Comparison of ENCODE assay signal across 1 cellular context in the genomic region with DNA sequence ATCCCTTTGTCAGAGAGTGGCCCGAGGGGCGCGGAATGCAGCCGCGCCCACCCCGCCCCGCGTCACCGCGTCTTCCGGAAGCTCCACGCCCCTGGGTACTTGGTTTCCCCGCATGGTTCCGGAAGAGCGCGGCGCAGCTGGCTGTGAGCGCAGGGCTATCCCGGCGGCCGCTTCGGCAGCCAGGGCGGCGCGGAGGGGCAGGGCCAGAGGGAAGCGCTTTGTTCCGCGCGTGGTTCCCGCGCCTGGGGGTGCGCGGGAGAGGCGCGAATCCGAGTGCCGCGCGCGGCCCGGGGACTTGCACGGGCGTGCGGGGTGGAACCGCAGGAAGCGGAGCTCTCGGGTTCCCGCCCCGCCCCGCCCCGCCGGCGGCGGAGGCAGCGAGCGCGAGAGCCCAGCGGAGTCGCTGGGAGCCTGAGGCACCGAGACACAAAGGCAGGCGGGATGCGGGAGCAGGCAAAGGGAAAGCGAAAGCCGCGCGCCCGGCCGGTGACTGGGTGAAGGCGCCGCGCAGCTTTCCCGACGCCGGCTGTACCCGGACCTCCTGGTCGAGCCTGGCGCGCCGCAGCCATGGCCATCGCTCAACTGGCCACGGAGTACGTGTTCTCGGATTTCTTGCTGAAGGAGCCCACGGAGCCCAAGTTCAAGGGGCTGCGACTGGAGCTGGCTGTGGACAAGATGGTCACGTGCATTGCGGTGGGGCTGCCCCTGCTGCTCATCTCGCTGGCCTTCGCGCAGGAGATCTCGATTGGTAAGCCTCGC.
TF ChIP-seq lines count a peak whose summit lies in the region.

TSS of gene PANX1 (plus strand) at position 96 of the 759 bp plus-strand sequence. CDS start at position 568, 472 bp downstream.

TF ChIP-seq in HepG2, 621 proteins besides CTCF, POLR2A, EP300 and RAD21 (continued from another document and continues in another):
- TF ChIP-seq CCDC6 (CRISPR knock-in tag; IDR thresholded peaks at IDR 0.05) (peak; percentile 75; the same call in 1 of the 2 replicates), ARNT (IDR thresholded peaks at IDR 0.05) (no peak), THYN1 (CRISPR knock-in tag; IDR thresholded peaks at IDR 0.05; ENCODE audit: borderline replicate concordance, low read depth) (0 out of 2 replicates have a peak, but pooled peaks have one; percentile 71), ZBTB14 (CRISPR knock-in tag; IDR thresholded peaks at IDR 0.05) (peak; percentile 72), FUBP1 (CRISPR knock-in tag; IDR thresholded peaks at IDR 0.05; ENCODE audit: borderline replicate concordance) (no peak), STAG1 (CRISPR knock-in tag; IDR thresholded peaks at IDR 0.05) (no peak), TRAFD1 (CRISPR knock-in tag; IDR thresholded peaks at IDR 0.05; ENCODE audit: borderline replicate concordance) (no peak), ZNF792 (CRISPR knock-in tag; IDR thresholded peaks at IDR 0.05) (no peak), SIN3A (IDR thresholded peaks at IDR 0.05; ENCODE audit: borderline replicate concordance, low read depth, low read length) (0 out of 2 replicates have a peak, but pooled peaks have one; percentile 87), ZNF446 (CRISPR knock-in tag; IDR thresholded peaks at IDR 0.05) (no peak), RCOR2 (CRISPR knock-in tag; IDR thresholded peaks at IDR 0.05) (no peak), PPARG (CRISPR knock-in tag; conservative IDR thresholded peaks at IDR 0.05) (0 out of 2 replicates have a peak, but pooled peaks have one; percentile 30), MAZ (IDR thresholded peaks at IDR 0.05; ENCODE audit: borderline replicate concordance, low read depth, low read length) (no peak), MAZ (CRISPR knock-in tag; IDR thresholded peaks at IDR 0.05; ENCODE audit: low read depth) (peak; percentile 66), MIER2 (CRISPR knock-in tag; IDR thresholded peaks at IDR 0.05) (no peak), HCFC1 (IDR thresholded peaks at IDR 0.05; ENCODE audit: low read depth, low read length) (no peak; the same call in 1 of the 2 replicates), HMG20B (CRISPR knock-in tag; conservative IDR thresholded peaks at IDR 0.05) (no peak), ZNF550 (CRISPR knock-in tag; IDR thresholded peaks at IDR 0.05; ENCODE audit: borderline replicate concordance) (no peak), MYC (CRISPR knock-in tag; IDR thresholded peaks at IDR 0.05; ENCODE audit: borderline replicate concordance) (peak; percentile 80; the same call in 1 of the 2 replicates), EHMT2 (IDR thresholded peaks at IDR 0.05; ENCODE audit: borderline replicate concordance, low read depth, low read length) (no peak), ZNF788 (CRISPR knock-in tag; IDR thresholded peaks at IDR 0.05; ENCODE audit: borderline replicate concordance) (no peak; the same call in 1 of the 2 replicates), KMT2B (CRISPR knock-in tag; IDR thresholded peaks at IDR 0.05) (peak; percentile 75), ZNF432 (CRISPR knock-in tag; IDR thresholded peaks at IDR 0.05; ENCODE audit: borderline replicate concordance) (no peak), MAFK (conservative IDR thresholded peaks at IDR 0.05 in 1 of 2, IDR thresholded peaks at IDR 0.05 in 1 of 2; ENCODE audit: low read length in 2 of 2) (no peak), PHF21A (CRISPR knock-in tag; IDR thresholded peaks at IDR 0.05) (no peak; the same call in 1 of the 2 replicates), IKZF1 (IDR thresholded peaks at IDR 0.05) (no peak), XBP1 (CRISPR knock-in tag; IDR thresholded peaks at IDR 0.05) (no peak), ZMAT5 (CRISPR knock-in tag; IDR thresholded peaks at IDR 0.05; ENCODE audit: borderline replicate concordance, low read depth) (no peak), PBX2 (CRISPR knock-in tag; IDR thresholded peaks at IDR 0.05) (no peak), HNF1A (IDR thresholded peaks at IDR 0.05; ENCODE audit: low read depth) (no peak), HNF1A (CRISPR knock-in tag; IDR thresholded peaks at IDR 0.05; ENCODE audit: borderline replicate concordance) (no peak; the same call in 1 of the 2 replicates), HOXD1 (CRISPR knock-in tag; IDR thresholded peaks at IDR 0.05) (0 out of 2 replicates have a peak, but pooled peaks have one; percentile 28), GABPB1 (CRISPR knock-in tag; IDR thresholded peaks at IDR 0.05) (peak; percentile 93)
- TF ChIP-seq, protein P1, sequence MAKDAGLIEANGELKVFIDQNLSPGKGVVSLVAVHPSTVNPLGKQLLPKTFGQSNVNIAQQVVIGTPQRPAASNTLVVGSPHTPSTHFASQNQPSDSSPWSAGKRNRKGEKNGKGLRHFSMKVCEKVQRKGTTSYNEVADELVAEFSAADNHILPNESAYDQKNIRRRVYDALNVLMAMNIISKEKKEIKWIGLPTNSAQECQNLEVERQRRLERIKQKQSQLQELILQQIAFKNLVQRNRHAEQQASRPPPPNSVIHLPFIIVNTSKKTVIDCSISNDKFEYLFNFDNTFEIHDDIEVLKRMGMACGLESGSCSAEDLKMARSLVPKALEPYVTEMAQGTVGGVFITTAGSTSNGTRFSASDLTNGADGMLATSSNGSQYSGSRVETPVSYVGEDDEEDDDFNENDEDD (CRISPR knock-in tag; IDR thresholded peaks at IDR 0.05; ENCODE audit: borderline replicate concordance): peak; percentile 58; the same call in 1 of the 2 replicates
- TF ChIP-seq, protein P2, sequence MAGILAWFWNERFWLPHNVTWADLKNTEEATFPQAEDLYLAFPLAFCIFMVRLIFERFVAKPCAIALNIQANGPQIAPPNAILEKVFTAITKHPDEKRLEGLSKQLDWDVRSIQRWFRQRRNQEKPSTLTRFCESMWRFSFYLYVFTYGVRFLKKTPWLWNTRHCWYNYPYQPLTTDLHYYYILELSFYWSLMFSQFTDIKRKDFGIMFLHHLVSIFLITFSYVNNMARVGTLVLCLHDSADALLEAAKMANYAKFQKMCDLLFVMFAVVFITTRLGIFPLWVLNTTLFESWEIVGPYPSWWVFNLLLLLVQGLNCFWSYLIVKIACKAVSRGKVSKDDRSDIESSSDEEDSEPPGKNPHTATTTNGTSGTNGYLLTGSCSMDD (CRISPR knock-in tag; IDR thresholded peaks at IDR 0.05): no peak
- TF ChIP-seq, protein P3, sequence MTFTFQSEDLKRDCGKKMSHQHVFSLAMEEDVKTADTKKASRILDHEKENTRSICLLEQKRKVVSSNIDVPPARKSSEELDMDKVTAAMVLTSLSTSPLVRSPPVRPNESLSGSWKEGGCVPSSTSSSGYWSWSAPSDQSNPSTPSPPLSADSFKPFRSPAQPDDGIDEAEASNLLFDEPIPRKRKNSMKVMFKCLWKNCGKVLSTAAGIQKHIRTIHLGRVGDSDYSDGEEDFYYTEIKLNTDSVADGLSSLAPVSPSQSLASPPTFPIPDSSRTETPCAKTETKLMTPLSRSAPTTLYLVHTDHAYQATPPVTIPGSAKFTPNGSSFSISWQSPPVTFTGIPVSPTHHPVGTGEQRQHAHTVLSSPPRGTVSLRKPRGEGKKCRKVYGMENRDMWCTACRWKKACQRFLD (CRISPR knock-in tag; IDR thresholded peaks at IDR 0.05; ENCODE audit: borderline replicate concordance): peak; percentile 52; the same call in 1 of the 2 replicates
- TF ChIP-seq, protein P4, sequence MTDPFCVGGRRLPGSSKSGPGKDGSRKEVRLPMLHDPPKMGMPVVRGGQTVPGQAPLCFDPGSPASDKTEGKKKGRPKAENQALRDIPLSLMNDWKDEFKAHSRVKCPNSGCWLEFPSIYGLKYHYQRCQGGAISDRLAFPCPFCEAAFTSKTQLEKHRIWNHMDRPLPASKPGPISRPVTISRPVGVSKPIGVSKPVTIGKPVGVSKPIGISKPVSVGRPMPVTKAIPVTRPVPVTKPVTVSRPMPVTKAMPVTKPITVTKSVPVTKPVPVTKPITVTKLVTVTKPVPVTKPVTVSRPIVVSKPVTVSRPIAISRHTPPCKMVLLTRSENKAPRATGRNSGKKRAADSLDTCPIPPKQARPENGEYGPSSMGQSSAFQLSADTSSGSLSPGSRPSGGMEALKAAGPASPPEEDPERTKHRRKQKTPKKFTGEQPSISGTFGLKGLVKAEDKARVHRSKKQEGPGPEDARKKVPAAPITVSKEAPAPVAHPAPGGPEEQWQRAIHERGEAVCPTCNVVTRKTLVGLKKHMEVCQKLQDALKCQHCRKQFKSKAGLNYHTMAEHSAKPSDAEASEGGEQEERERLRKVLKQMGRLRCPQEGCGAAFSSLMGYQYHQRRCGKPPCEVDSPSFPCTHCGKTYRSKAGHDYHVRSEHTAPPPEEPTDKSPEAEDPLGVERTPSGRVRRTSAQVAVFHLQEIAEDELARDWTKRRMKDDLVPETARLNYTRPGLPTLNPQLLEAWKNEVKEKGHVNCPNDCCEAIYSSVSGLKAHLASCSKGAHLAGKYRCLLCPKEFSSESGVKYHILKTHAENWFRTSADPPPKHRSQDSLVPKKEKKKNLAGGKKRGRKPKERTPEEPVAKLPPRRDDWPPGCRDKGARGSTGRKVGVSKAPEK (CRISPR knock-in tag; IDR thresholded peaks at IDR 0.05; ENCODE audit: borderline replicate concordance): no peak
- TF ChIP-seq, protein P5, sequence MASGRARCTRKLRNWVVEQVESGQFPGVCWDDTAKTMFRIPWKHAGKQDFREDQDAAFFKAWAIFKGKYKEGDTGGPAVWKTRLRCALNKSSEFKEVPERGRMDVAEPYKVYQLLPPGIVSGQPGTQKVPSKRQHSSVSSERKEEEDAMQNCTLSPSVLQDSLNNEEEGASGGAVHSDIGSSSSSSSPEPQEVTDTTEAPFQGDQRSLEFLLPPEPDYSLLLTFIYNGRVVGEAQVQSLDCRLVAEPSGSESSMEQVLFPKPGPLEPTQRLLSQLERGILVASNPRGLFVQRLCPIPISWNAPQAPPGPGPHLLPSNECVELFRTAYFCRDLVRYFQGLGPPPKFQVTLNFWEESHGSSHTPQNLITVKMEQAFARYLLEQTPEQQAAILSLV (CRISPR knock-in tag; IDR thresholded peaks at IDR 0.05; ENCODE audit: borderline replicate concordance): no peak; the same call in 1 of the 2 replicates
